Comparison of ENCODE assay signal across 16 cellular contexts in genomic region chr10:126216221-126216701, GRCh38.
A peak's percentile ranks its signal among the peaks of the same experiment; 100 is the strongest.
DNase-seq lines count a peak whose midpoint lies in the region; ATAC-seq and TF ChIP-seq lines count a peak whose summit lies in the region.
"Had no signal": no experiment of that assay in that cellular context is flagged by ENCODE, and none has a peak within 500 bp of the region (broad histone marks: within the 10 kb centered on the region; RNA-seq: fewer than 3 reads in every experiment).

No MANE protein-coding gene starts in this region.

- H3K27me3 ChIP-seq in adipocyte (replicated peaks; ENCODE audit: control insufficient read depth, insufficient read depth, low read length) (no peaks in the 10 kb centered on the region), foreskin keratinocyte (peaks cover 4% of the 10 kb centered on the region)
- H3K27me3 ChIP-seq: BLaER1 treated with 17β-estradiol and CSF1 and Interleukin-3, amounts not matched to agents 10 nM and 100 nM; brain microvascular endothelial cell had no signal

- ATAC-seq in foreskin keratinocyte (peak; percentile 28), sciatic nerve (peak; percentile 89), GM21367 (IDR thresholded peaks at IDR 0.05; ENCODE audit: unreplicated experiment) (no peak), GM21526 (IDR thresholded peaks at IDR 0.05; ENCODE audit: low FRiP score, unreplicated experiment) (no peak)

- H3K4me1 ChIP-seq in adipocyte (ENCODE audit: control insufficient read depth, insufficient read depth, low read length) (peaks cover 24% of the 10 kb centered on the region), foreskin keratinocyte (peaks cover 2% of the 10 kb centered on the region)
- H3K4me1 ChIP-seq: BLaER1 treated with 17β-estradiol and CSF1 and Interleukin-3, amounts not matched to agents 10 nM and 100 nM had no signal

- TF ChIP-seq CTCF in foreskin keratinocyte (conservative IDR thresholded peaks at IDR 0.05), result no peak

- no peak overlapping the region for H3K27ac ChIP-seq in foreskin keratinocyte
- H3K27ac ChIP-seq: BLaER1 treated with 17β-estradiol and CSF1 and Interleukin-3, amounts not matched to agents 10 nM and 100 nM; brain microvascular endothelial cell; RWPE1 had no signal

- peak overlapping the region; percentile 71 for H3K9ac ChIP-seq in adipocyte (ENCODE audit: low read length)
- H3K9ac ChIP-seq: BLaER1 treated with 17β-estradiol and CSF1 and Interleukin-3, amounts not matched to agents 10 nM and 100 nM had no signal

- no peaks in the 10 kb centered on the region for H3K9me3 ChIP-seq in adipocyte (ENCODE audit: control insufficient read depth, low read length)
- H3K9me3 ChIP-seq: BLaER1 treated with 17β-estradiol and CSF1 and Interleukin-3, amounts not matched to agents 10 nM and 100 nM had no signal

- intact Hi-C loops in sciatic nerve (cut with DNase I), result no loop called here
- intact Hi-C loops in posterior cingulate gyrus (cut with DNase I), result no loop called here

- peak overlapping the region; percentile 49 for H3K4me3 ChIP-seq in adipocyte (ENCODE audit: low read length)
- H3K4me3 ChIP-seq: BLaER1 treated with 17β-estradiol and CSF1 and Interleukin-3, amounts not matched to agents 10 nM and 100 nM; lung had no signal

- peak; percentile 40 for DNase-seq in ELR (ENCODE audit: low read depth)
- DNase-seq in adipocyte (ENCODE audit: low read depth), result peak; percentile 48
- peak in 1 of 2 donors; percentile 15 for DNase-seq in foreskin keratinocyte
- no peak for DNase-seq in sciatic nerve (ENCODE audit: low spot score)
- DNase-seq in superior temporal gyrus (ENCODE audit: extremely low spot score), result no peak
- no peak for DNase-seq in posterior cingulate gyrus
- DNase-seq: activated CD4-positive, alpha-beta memory T cell treated with anti-CD3 and anti-CD28 coated beads for 36 hours; brain microvascular endothelial cell; NCI-H1417; NCI-H510A; stimulated activated CD4-positive, alpha-beta T cell treated with anti-CD3 and anti-CD28 coated beads, Interleukin-2, amount 100 ng/mL, for 24 hours had no signal

- peaks cover 11% of the 10 kb centered on the region for H3K36me3 ChIP-seq in adipocyte (ENCODE audit: control insufficient read depth, insufficient read depth, low read length, severe bottlenecking)
- H3K36me3 ChIP-seq: BLaER1 treated with 17β-estradiol and CSF1 and Interleukin-3, amounts not matched to agents 10 nM and 100 nM; brain microvascular endothelial cell had no signal

Comparison
In these comparisons a context has a peak if more than half of its experiments do, and no peak if none do; other contexts are left out.
1. DNase-seq: peak in ELR (single experiment) and adipocyte (single experiment); none in sciatic nerve (single experiment), superior temporal gyrus (single experiment) and posterior cingulate gyrus (0 of 10).
2. ATAC-seq: peak in foreskin keratinocyte (single experiment) and sciatic nerve (single experiment); none in GM21367 (single experiment) and GM21526 (single experiment).